In the genomic region with DNA sequence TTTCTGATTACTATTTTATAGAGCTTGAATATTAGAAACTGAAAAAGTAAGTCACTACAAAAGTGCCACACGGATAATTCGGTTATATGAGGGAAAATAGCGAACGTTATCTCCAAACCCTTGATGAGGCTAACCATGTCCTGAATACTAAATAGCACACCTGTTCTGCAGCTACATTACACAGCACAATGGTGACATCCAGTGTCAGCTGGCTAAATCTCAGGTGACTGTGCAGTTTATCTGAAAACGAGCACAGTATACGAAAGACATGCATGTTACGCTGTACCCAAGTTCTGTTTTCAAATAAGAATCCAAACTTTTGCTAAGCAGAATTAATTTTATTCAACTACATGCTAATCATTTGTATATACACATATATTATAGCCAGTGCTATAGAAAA, we compare ENCODE assay signal across 12 cellular contexts. TPM values are rescaled to one million over a fixed set of nuclear protein-coding genes. Genes with fewer than 3 reads are reported as not detected.
DNase-seq lines count a peak whose midpoint lies in the region; ATAC-seq, FAIRE-seq and TF ChIP-seq lines count a peak whose summit lies in the region.
"Had no signal": no experiment of that assay in that cellular context is flagged by ENCODE, and none has a peak within 500 bp of the region (broad histone marks: within the 10 kb centered on the region; RNA-seq: fewer than 3 reads in every experiment).

No MANE protein-coding gene starts in this region.

- H3K27ac Mint-ChIP-seq in activated CD4-positive, alpha-beta T cell treated with anti-CD3 and anti-CD28 coated beads for 36 hours = no peak overlapping the region
- H3K27ac Mint-ChIP-seq in chondrocyte (ENCODE audit: unreplicated experiment) = no peak overlapping the region

- no peak overlapping the region for H3K4me3 ChIP-seq in small intestine (ENCODE audit: low read depth in 1 of 2, low read length in 2 of 2)
- H3K4me3 ChIP-seq: gastroesophageal sphincter had no signal

- no peak overlapping the region for H3K4me3 Mint-ChIP-seq in activated CD4-positive, alpha-beta T cell treated with anti-CD3 and anti-CD28 coated beads for 36 hours
- H3K4me3 Mint-ChIP-seq in chondrocyte (ENCODE audit: unreplicated experiment) = no peak overlapping the region
- H3K4me3 Mint-ChIP-seq: central memory CD8-positive, alpha-beta T cell had no signal

- peak; percentile 34 for DNase-seq in activated CD4-positive, alpha-beta T cell treated with anti-CD3 and anti-CD28 coated beads for 36 hours
- no peak for DNase-seq in activated CD4-positive, alpha-beta T cell treated with anti-CD3 and anti-CD28 coated beads for 1 hour
- DNase-seq in NCI-H69 (lab: John Stamatoyannopoulos, UW) (peak; percentile 39), chondrocyte (ENCODE audit: low spot score) (no peak), small intestine (peak; percentile 57), NCI-H226 (no peak)
- no peak for DNase-seq in stimulated activated CD4-positive, alpha-beta T cell treated with anti-CD3 and anti-CD28 coated beads, Interleukin-1b, Interleukin-23, amount 100 ng/mL, for 48 hours
- DNase-seq: ACHN, NCI-H524 treated with DMSO at 0.1 percent for 48 hours had no signal

- H3K27me3 Mint-ChIP-seq in activated CD4-positive, alpha-beta T cell treated with anti-CD3 and anti-CD28 coated beads for 36 hours = peaks cover 1% of the 10 kb centered on the region
- H3K27me3 Mint-ChIP-seq in chondrocyte (ENCODE audit: low read depth) = peaks cover 9% of the 10 kb centered on the region

- H3K9me3 ChIP-seq in small intestine (ENCODE audit: control insufficient read depth, low read depth) = no peaks in the 10 kb centered on the region
- H3K9me3 ChIP-seq: gastroesophageal sphincter had no signal

- FAIRE-seq in small intestine (lab: Jason Lieb, UNC) = no peak

- peaks cover 13% of the 10 kb centered on the region for H3K4me1 Mint-ChIP-seq in activated CD4-positive, alpha-beta T cell treated with anti-CD3 and anti-CD28 coated beads for 36 hours
- peaks cover 4% of the 10 kb centered on the region for H3K4me1 Mint-ChIP-seq in chondrocyte (ENCODE audit: low read depth)

- H3K36me3 ChIP-seq in small intestine (ENCODE audit: control insufficient read depth in 2 of 2, insufficient read depth in 2 of 2, low read length in 2 of 2) = no peaks in the 10 kb centered on the region
- H3K36me3 ChIP-seq: gastroesophageal sphincter had no signal

- CTCF ChIA-PET in activated CD4-positive, alpha-beta T cell treated with anti-CD3 and anti-CD28 coated beads for 36 hours (lab: Charles Lee) = interaction anchor here (0.7 to 2.1 kb wide), 5 partner anchors 156 to 279 kb away, joined by 3 to 11 read pairs (median 3); no protein-coding TSS in a partner anchor

- peak; percentile 42 for TF ChIP-seq CTCF in chondrocyte (IDR thresholded peaks at IDR 0.05)

- no peaks in the 10 kb centered on the region for H3K27me3 ChIP-seq in small intestine (ENCODE audit: control insufficient read depth in 2 of 2, insufficient read depth in 2 of 2, low read length in 2 of 2)
- H3K27me3 ChIP-seq: gastroesophageal sphincter had no signal

- POLR2A ChIA-PET in activated CD4-positive, alpha-beta T cell treated with anti-CD3 and anti-CD28 coated beads for 36 hours (lab: Charles Lee) = no interaction called here

- H3K27ac ChIP-seq in small intestine (ENCODE audit: low read depth in 1 of 2, low read length in 1 of 2) = no peak overlapping the region
- H3K27ac ChIP-seq: gastroesophageal sphincter had no signal

- intact Hi-C loops in activated CD4-positive, alpha-beta T cell treated with anti-CD3 and anti-CD28 coated beads for 36 hours (cut with DNase I, micrococcal nuclease) = loop anchor here (1.0 kb wide), 2 partner anchors 271 to 506 kb away; no protein-coding TSS in a partner anchor

- ATAC-seq in activated CD4-positive, alpha-beta T cell treated with anti-CD3 and anti-CD28 coated beads for 36 hours = no peak
- no peak for ATAC-seq in GM21723 (IDR thresholded peaks at IDR 0.05; ENCODE audit: unreplicated experiment)
- ATAC-seq: gastroesophageal sphincter had no signal

- 23 to 60% (median 45%) methylated on average over 7 of the region's 7 CpGs for WGBS in small intestine, 3 donors

- H3K4me1 ChIP-seq in small intestine (ENCODE audit: control insufficient read depth in 2 of 2, insufficient read depth in 1 of 2, low read depth in 1 of 2, low read length in 1 of 2) = peaks cover 12 to 16% of the 10 kb centered on the region in 2 donors

- H3K36me3 Mint-ChIP-seq in activated CD4-positive, alpha-beta T cell treated with anti-CD3 and anti-CD28 coated beads for 36 hours (ENCODE audit: low read depth) = no peaks in the 10 kb centered on the region
- H3K36me3 Mint-ChIP-seq in chondrocyte (ENCODE audit: low read depth) = no peaks in the 10 kb centered on the region

- H3K9me3 Mint-ChIP-seq in activated CD4-positive, alpha-beta T cell treated with anti-CD3 and anti-CD28 coated beads for 36 hours (ENCODE audit: low read depth) = no peaks in the 10 kb centered on the region
- H3K9me3 Mint-ChIP-seq in chondrocyte (ENCODE audit: low read depth) = no peaks in the 10 kb centered on the region
- H3K9me3 Mint-ChIP-seq: central memory CD8-positive, alpha-beta T cell had no signal

RNA-seq across cellular contexts. Expression of a gene that starts 9.0 kb away (rescaled TPM):
- not detected for total RNA-seq in activated CD4-positive, alpha-beta T cell treated with anti-CD3 and anti-CD28 coated beads for 36 hours
- not detected in 3 replicates for total RNA-seq in chondrocyte
- 10 to 100 TPM; 11.2 to 36.5 (median 26.7) TPM for polyA plus RNA-seq in small intestine

Comparison
In these comparisons a context has a peak if more than half of its experiments do, and no peak if none do; other contexts are left out.
1. DNase-seq: peak in activated CD4-positive, alpha-beta T cell treated with anti-CD3 and anti-CD28 coated beads for 36 hours (single experiment), NCI-H69 (single experiment) and small intestine (single experiment); none in activated CD4-positive, alpha-beta T cell treated with anti-CD3 and anti-CD28 coated beads for 1 hour (single experiment), chondrocyte (single experiment), stimulated activated CD4-positive, alpha-beta T cell treated with anti-CD3 and anti-CD28 coated beads, Interleukin-1b, Interleukin-23, amount 100 ng/mL, for 48 hours (single experiment) and NCI-H226 (single experiment).